In genomic region chr11:70119502-70119901, GRCh38 we compare ENCODE assay signal across 1 cellular context.
TF ChIP-seq lines count a peak whose summit lies in the region.

No MANE protein-coding gene starts in this region.

TF ChIP-seq in K562, 482 proteins besides CTCF, POLR2A, EP300 and RAD21 (continued from another document):
- TF ChIP-seq TAF1 (IDR thresholded peaks at IDR 0.05; ENCODE audit: control insufficient read depth, extremely low read depth, insufficient read depth, low read length, severe bottlenecking) (no peak), HDAC2 (IDR thresholded peaks at IDR 0.05) (0 out of 2 replicates have a peak, but pooled peaks have one; percentile 28), MEIS2 (IDR thresholded peaks at IDR 0.05; ENCODE audit: partially characterized antibody) (peak; percentile 53), ARID1B (IDR thresholded peaks at IDR 0.05) (no peak), TCF15 (CRISPR knock-in tag; IDR thresholded peaks at IDR 0.05) (no peak), PTTG1 (tag; IDR thresholded peaks at IDR 0.05; ENCODE audit: low read depth) (no peak), SFPQ (IDR thresholded peaks at IDR 0.05; ENCODE audit: low read depth, low read length) (no peak), ZKSCAN8 (CRISPR knock-in tag; IDR thresholded peaks at IDR 0.05) (no peak), MBD1 (CRISPR knock-in tag; IDR thresholded peaks at IDR 0.05) (no peak), KDM1A (IDR thresholded peaks at IDR 0.05) (peak; percentile 61 to 82; a peak in 3 of 4 replicates), CEBPZ (IDR thresholded peaks at IDR 0.05; ENCODE audit: borderline replicate concordance, low read depth, low read length) (no peak), ARID2 (IDR thresholded peaks at IDR 0.05) (no peak), EHMT2 (IDR thresholded peaks at IDR 0.05) (peak; percentile 54; the same call in 1 of the 2 replicates), KLF1 (tag; IDR thresholded peaks at IDR 0.05) (no peak), ZBTB12 (CRISPR knock-in tag; IDR thresholded peaks at IDR 0.05) (no peak), BACH1 (tag; IDR thresholded peaks at IDR 0.05) (no peak), CTBP1 (IDR thresholded peaks at IDR 0.05; ENCODE audit: borderline replicate concordance) (peak; percentile 57), PRMT5 (CRISPR knock-in tag; IDR thresholded peaks at IDR 0.05) (no peak), GMEB1 (CRISPR knock-in tag; IDR thresholded peaks at IDR 0.05) (no peak)
